ENCODE assay signal across 8 cellular contexts in genomic region chr6:33289784-33290315, GRCh38. TPM values are rescaled to one million over a fixed set of nuclear protein-coding genes. Genes with fewer than 3 reads are reported as not detected.
DNase-seq lines count a peak whose midpoint lies in the region; ATAC-seq and TF ChIP-seq lines count a peak whose summit lies in the region.

No MANE protein-coding gene starts in this region.

- H3K27ac ChIP-seq in DOHH2 (ENCODE audit: low read depth, low read length) (peak overlapping the region; percentile 35), ascending aorta (peak overlapping the region; percentile 56 to 76), vagina (peak overlapping the region; percentile 81)

- H3K79me2 ChIP-seq in DOHH2 (ENCODE audit: control insufficient read depth, low read length): peaks cover 55% of the 10 kb centered on the region

- intact Hi-C loops in ascending aorta (cut with DNase I) (loop anchor here (1.0 kb wide), 4 partner anchors 9 to 101 kb away; partner anchors contain the start of genes KIFC1, RING1 and VPS52), lower leg skin (cut with DNase I; ENCODE audit: low total_unique reads) (loop anchor here (5.0 kb wide), 1 partner anchor 873 kb away; no protein-coding TSS in a partner anchor), vagina (cut with DNase I) (no loop called here), head of caudate nucleus (cut with DNase I) (loop anchor here (1.0 to 10.0 kb wide), 2 partner anchors 9 to 125 kb away; partner anchors contain the start of genes CUTA and PHF1)

- TF ChIP-seq CTCF in DOHH2 (IDR thresholded peaks at IDR 0.05; ENCODE audit: low read depth, low read length, poor library complexity, severe bottlenecking) (no peak), ascending aorta (IDR thresholded peaks at IDR 0.05) (no peak), lower leg skin (IDR thresholded peaks at IDR 0.05) (no peak), vagina (IDR thresholded peaks at IDR 0.05) (no peak)

- TF ChIP-seq POLR2A in lower leg skin (IDR thresholded peaks at IDR 0.05) (no peak), vagina (IDR thresholded peaks at IDR 0.05) (no peak)

- H3K36me3 ChIP-seq in DOHH2 (ENCODE audit: control insufficient read depth, low read length) (peaks cover 77% of the 10 kb centered on the region), ascending aorta (peaks cover 35 to 64% of the 10 kb centered on the region in 2 donors), vagina (peaks cover 0 to 28% of the 10 kb centered on the region in 2 donors)

- H3K9me3 ChIP-seq in DOHH2 (ENCODE audit: control insufficient read depth, insufficient read depth, low read length): no peaks in the 10 kb centered on the region
- H3K9me3 ChIP-seq in ascending aorta: no peaks in the 10 kb centered on the region
- no peaks in the 10 kb centered on the region for H3K9me3 ChIP-seq in vagina

- H3F3A ChIP-seq in DOHH2 (ENCODE audit: control insufficient read depth, insufficient read depth): peaks cover 11% of the 10 kb centered on the region; the same call in 1 of the 2 replicates

- no peak for DNase-seq in ascending aorta (ENCODE audit: low spot score in 2 of 2)
- DNase-seq in lower leg skin (ENCODE audit: low spot score in 2 of 2): no peak
- DNase-seq in vagina (ENCODE audit: extremely low spot score in 2 of 2): no peak
- DNase-seq in hippocampal formation (lab: John Stamatoyannopoulos, UW): no peak
- no peak for DNase-seq in head of caudate nucleus

- no peaks in the 10 kb centered on the region for H3K9me2 ChIP-seq in DOHH2 (replicated peaks; ENCODE audit: control insufficient read depth, low read length)

- H3K4me3 ChIP-seq in DOHH2 (ENCODE audit: low read length) (peak overlapping the region; percentile 93), ascending aorta (peak overlapping the region; percentile 79 to 80), lower leg skin (ENCODE audit: low read depth, poor library complexity, severe bottlenecking) (peak overlapping the region; percentile 56), vagina (peak overlapping the region; percentile 63 to 81)

- no peaks in the 10 kb centered on the region for H3K27me3 ChIP-seq in DOHH2 (ENCODE audit: control insufficient read depth, low read length)
- no peaks in the 10 kb centered on the region for H3K27me3 ChIP-seq in ascending aorta
- no peaks in the 10 kb centered on the region for H3K27me3 ChIP-seq in vagina

- H4K20me1 ChIP-seq in DOHH2 (ENCODE audit: control insufficient read depth, insufficient read depth, low read depth, low read length): no peaks in the 10 kb centered on the region

- ATAC-seq in HG03045 (IDR thresholded peaks at IDR 0.05; ENCODE audit: unreplicated experiment) (peak; percentile 10), GM18511 (IDR thresholded peaks at IDR 0.05; ENCODE audit: unreplicated experiment) (no peak)

- peak overlapping the region; percentile 87 for H3K4me2 ChIP-seq in DOHH2 (ENCODE audit: low read length)

- 3 to 5% methylated on average over 14 of the region's 14 CpGs for WGBS in lower leg skin, 2 donors

- H3K4me1 ChIP-seq in DOHH2 (ENCODE audit: control insufficient read depth, low read length) (peaks cover 25% of the 10 kb centered on the region), ascending aorta (peaks cover 3 to 20% of the 10 kb centered on the region in 2 donors), vagina (peaks cover 28% of the 10 kb centered on the region)

RNA-seq across cellular contexts. Expression of gene PFDN6, which starts 0.4 kb away (rescaled TPM):
- total RNA-seq in ascending aorta: 11.3 TPM
- 10 to 100 TPM; 22.6 to 36.3 (median 35.3) TPM for total RNA-seq in lower leg skin
- 9.1 TPM for total RNA-seq in vagina

RNA-seq across cellular contexts. Expression of gene WDR46, which starts 0.8 kb away (rescaled TPM):
- total RNA-seq in ascending aorta: 70.6 TPM
- 10 to 100 TPM; 38.4 to 57.2 (median 47.0) TPM for total RNA-seq in lower leg skin
- total RNA-seq in vagina: 36.3 TPM

RNA-seq across cellular contexts. Expression of gene RGL2, which starts 8.9 kb away (rescaled TPM):
- total RNA-seq in ascending aorta: 63.9 TPM
- total RNA-seq in lower leg skin: 10 to 100 TPM; 79.7 to 95.3 (median 84.4) TPM
- total RNA-seq in vagina: 41.5 TPM

RNA-seq across cellular contexts. Expression of gene B3GALT4, which starts 12.9 kb away (rescaled TPM):
- total RNA-seq in ascending aorta (15.9 TPM), lower leg skin (10 to 100 TPM; 24.8 to 31.0 (median 26.3) TPM), vagina (14.0 TPM)

RNA-seq across cellular contexts. Expression of gene RPS18, which starts 18.0 kb away (rescaled TPM):
- total RNA-seq in ascending aorta (1,863 TPM), lower leg skin (1,000 to 10,000 TPM; 4,043 to 6,696 (median 6,204) TPM), vagina (3,296 TPM)
